18 cellular contexts compared by ENCODE assay signal in the genomic region with DNA sequence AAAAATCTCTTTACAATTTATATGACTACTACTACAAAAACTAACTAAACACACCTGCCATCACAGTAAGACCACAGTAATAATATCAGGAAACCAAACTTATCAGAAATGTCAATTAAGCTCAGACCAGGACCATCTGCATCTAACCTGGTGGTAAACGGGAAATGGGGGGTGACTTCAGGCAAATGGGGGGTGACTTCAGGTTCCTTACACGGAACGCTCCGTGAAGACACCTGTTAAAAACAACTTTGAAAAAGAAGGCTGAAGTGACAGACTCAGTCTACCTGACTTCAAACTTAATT. TPM values are rescaled to one million over a fixed set of nuclear protein-coding genes. Genes with fewer than 3 reads are reported as not detected.
DNase-seq lines count a peak whose midpoint lies in the region; ATAC-seq and TF ChIP-seq lines count a peak whose summit lies in the region.
"Had no signal": no experiment of that assay in that cellular context is flagged by ENCODE, and none has a peak within 500 bp of the region (broad histone marks: within the 10 kb centered on the region; RNA-seq: fewer than 3 reads in every experiment).

No MANE protein-coding gene starts in this region.

- peaks cover 57% of the 10 kb centered on the region for H3K79me2 ChIP-seq in PC-3 (ENCODE audit: low read length)

- peaks cover 32% of the 10 kb centered on the region for H3K4me1 Mint-ChIP-seq in memory B cell
- peaks cover 8% of the 10 kb centered on the region for H3K4me1 Mint-ChIP-seq in type B pancreatic cell (ENCODE audit: unreplicated experiment)

- peak overlapping the region; percentile 37 for H3K27ac Mint-ChIP-seq in memory B cell
- H3K27ac Mint-ChIP-seq in type B pancreatic cell = no peak overlapping the region
- H3K27ac Mint-ChIP-seq: activated naive CD8-positive, alpha-beta T cell treated with anti-CD3 and anti-CD28 coated beads, Interleukin-2, amount 10 ng/mL, durations not matched to agents 7 days and 5 days; WTC11 had no signal

- peak overlapping the region; percentile 77 for H3K4me2 ChIP-seq in BLaER1
- peak overlapping the region; percentile 23; the same call in 1 of the 2 replicates for H3K4me2 ChIP-seq in PC-3 (ENCODE audit: low read length)

- H3K27me3 Mint-ChIP-seq in memory B cell (peaks cover 5% of the 10 kb centered on the region), type B pancreatic cell (no peaks in the 10 kb centered on the region)
- H3K27me3 Mint-ChIP-seq: activated naive CD8-positive, alpha-beta T cell treated with anti-CD3 and anti-CD28 coated beads, Interleukin-2, amount 10 ng/mL, durations not matched to agents 7 days and 5 days had no signal

- H3K27ac ChIP-seq in BLaER1 (no peak overlapping the region), PC-3 (ENCODE audit: low read length) (peak overlapping the region; percentile 25)
- H3K27ac ChIP-seq: heart left ventricle had no signal

- BruUV-seq in PC-3 (replicated peaks; lab: Mats Ljungman, UMichigan) = no TSS peak

- no peaks in the 10 kb centered on the region for H3F3A ChIP-seq in PC-3 (ENCODE audit: low read length, unreplicated experiment)

- H4K20me1 ChIP-seq in BLaER1 (no peaks in the 10 kb centered on the region), PC-3 (ENCODE audit: low read length) (no peaks in the 10 kb centered on the region)

- peaks cover 80% of the 10 kb centered on the region for H3K4me1 ChIP-seq in BLaER1
- H3K4me1 ChIP-seq in PC-3 (ENCODE audit: insufficient read depth, low read length) = peaks cover 13% of the 10 kb centered on the region

- H3K9me3 ChIP-seq in BLaER1 (no peaks in the 10 kb centered on the region), PC-3 (ENCODE audit: low read length) (no peaks in the 10 kb centered on the region)
- H3K9me3 ChIP-seq: heart left ventricle, stomach had no signal

- peak; percentile 44 for DNase-seq in GM12864 (ENCODE audit: low read depth)
- DNase-seq in PC-3 = no peak
- no peak for DNase-seq in memory B cell (ENCODE audit: low spot score in 2 of 2)
- no peak for DNase-seq in NCI-H1105 treated with DMSO at 0.1 percent for 48 hours (lab: John Stamatoyannopoulos, UW)
- DNase-seq in type B pancreatic cell (ENCODE audit: extremely low spot score, unreplicated experiment) = no peak
- DNase-seq in NCI-H446 (lab: John Stamatoyannopoulos, UW) = no peak
- DNase-seq: activated naive CD8-positive, alpha-beta T cell treated with anti-CD3 and anti-CD28 coated beads, Interleukin-2, amount 10 ng/mL, durations not matched to agents 7 days and 5 days; midbrain; NCI-H2107; NCI-H524; stimulated activated CD4-positive, alpha-beta T cell treated with anti-CD3 and anti-CD28 coated beads, Interleukin-4, amount 100 ng/mL, for 24 hours; trophoblast cell had no signal

- H3K36me3 Mint-ChIP-seq in memory B cell = peaks cover 4% of the 10 kb centered on the region
- H3K36me3 Mint-ChIP-seq in type B pancreatic cell = peaks cover 3% of the 10 kb centered on the region
- H3K36me3 Mint-ChIP-seq: WTC11 had no signal

- H3K36me3 ChIP-seq in BLaER1 = peaks cover 15% of the 10 kb centered on the region
- H3K36me3 ChIP-seq in PC-3 (ENCODE audit: low read depth, low read length) = no peaks in the 10 kb centered on the region; the same call in 1 of the 2 replicates

- H3K27me3 ChIP-seq in BLaER1 = no peaks in the 10 kb centered on the region
- no peaks in the 10 kb centered on the region for H3K27me3 ChIP-seq in PC-3 (ENCODE audit: low read length)
- H3K27me3 ChIP-seq: heart left ventricle, stomach had no signal

- CTCF ChIA-PET in PC-3 (lab: Charles Lee) = interaction anchor here (0.7 kb wide), 1 partner anchor 156 kb away, joined by 4 read pairs; no protein-coding TSS in a partner anchor

- no peaks in the 10 kb centered on the region for H3K9me2 ChIP-seq in PC-3 (replicated peaks; ENCODE audit: low read length)

- H3K4me3 ChIP-seq in BLaER1 (no peak overlapping the region), GM12864 (ENCODE audit: low read depth, low read length) (peak overlapping the region; percentile 48; the same call in 1 of the 2 replicates), PC-3 (ENCODE audit: low read length) (no peak overlapping the region)
- H3K4me3 ChIP-seq: heart left ventricle, stomach had no signal

- no peak overlapping the region for H3K9ac ChIP-seq in BLaER1
- no peak overlapping the region for H3K9ac ChIP-seq in PC-3 (ENCODE audit: low read length)

- H3K9me3 Mint-ChIP-seq in memory B cell = no peaks in the 10 kb centered on the region
- H3K9me3 Mint-ChIP-seq in type B pancreatic cell = no peaks in the 10 kb centered on the region
- H3K9me3 Mint-ChIP-seq: activated naive CD8-positive, alpha-beta T cell treated with anti-CD3 and anti-CD28 coated beads, Interleukin-2, amount 10 ng/mL, durations not matched to agents 7 days and 5 days; neural crest cell; WTC11 had no signal

- no peak for ATAC-seq in PC-3
- ATAC-seq in memory B cell (ENCODE audit: low read depth) = peak; percentile 13
- ATAC-seq in HG03196 (IDR thresholded peaks at IDR 0.05; ENCODE audit: unreplicated experiment) = no peak
- ATAC-seq: WTC11 had no signal

- POLR2A ChIA-PET in PC-3 (lab: Charles Lee; ENCODE audit: unreplicated experiment) = no interaction called here

- no peak overlapping the region for H2AFZ ChIP-seq in PC-3 (ENCODE audit: low read length)

- H3K4me3 Mint-ChIP-seq in memory B cell (peak overlapping the region; percentile 55), type B pancreatic cell (no peak overlapping the region)
- H3K4me3 Mint-ChIP-seq: activated naive CD8-positive, alpha-beta T cell treated with anti-CD3 and anti-CD28 coated beads, Interleukin-2, amount 10 ng/mL, durations not matched to agents 7 days and 5 days; neural crest cell; WTC11 had no signal

- intact Hi-C loops in PC-3 (cut with micrococcal nuclease) = no loop called here

- TF ChIP-seq CTCF in GM12864 (IDR thresholded peaks at IDR 0.05; ENCODE audit: low read depth, low read length, missing control alignments) (no peak), PC-3 (conservative IDR thresholded peaks at IDR 0.05; ENCODE audit: low read depth, low read length) (no peak), type B pancreatic cell (conservative IDR thresholded peaks at IDR 0.05) (no peak)

RNA-seq across cellular contexts. Expression of gene PRDM15, which starts 15.8 kb away (rescaled TPM):
- 13.4 and 16.8 TPM in 2 replicates for total RNA-seq in PC-3 (2014; rRNA removed)
- 8.5 and 8.8 TPM in 2 replicates for total RNA-seq in type B pancreatic cell (ENCODE audit: low replicate concordance)
